In genomic region chr4:168723020-168723419, GRCh38 we compare ENCODE assay signal across 10 cellular contexts.
A peak's percentile ranks its signal among the peaks of the same experiment; 100 is the strongest.
DNase-seq lines count a peak whose midpoint lies in the region; ATAC-seq and TF ChIP-seq lines count a peak whose summit lies in the region.
"Had no signal": no experiment of that assay in that cellular context is flagged by ENCODE, and none has a peak within 500 bp of the region (broad histone marks: within the 10 kb centered on the region; RNA-seq: fewer than 3 reads in every experiment).

No MANE protein-coding gene starts in this region.

- H3K27ac ChIP-seq in fibroblast of lung (ENCODE audit: insufficient read depth, low read length) = peak overlapping the region; percentile 24
- peak overlapping the region; percentile 75 for H3K27ac ChIP-seq in smooth muscle cell (ENCODE audit: low read depth)

- no peaks in the 10 kb centered on the region for H4K20me1 ChIP-seq in fibroblast of lung (ENCODE audit: control insufficient read depth, extremely low read depth, insufficient read depth, low read length)
- no peaks in the 10 kb centered on the region for H4K20me1 ChIP-seq in smooth muscle cell (ENCODE audit: low read depth)

- H3K4me1 ChIP-seq in fibroblast of lung (ENCODE audit: control insufficient read depth, extremely low read depth, insufficient read depth, low read length) = peaks cover 12% of the 10 kb centered on the region
- H3K4me1 ChIP-seq in smooth muscle cell (ENCODE audit: low read depth) = peaks cover 13% of the 10 kb centered on the region

- TF ChIP-seq CTCF in fibroblast of lung (conservative IDR thresholded peaks at IDR 0.05 in 1 of 2, IDR thresholded peaks at IDR 0.05 in 1 of 2; ENCODE audit: low read depth in 1 of 2, low read length in 2 of 2) = no peak
- TF ChIP-seq CTCF in smooth muscle cell (IDR thresholded peaks at IDR 0.05; ENCODE audit: borderline replicate concordance, insufficient read depth, poor library complexity, severe bottlenecking) = no peak

- H3K4me3 ChIP-seq in fibroblast of lung (replicated peaks in 1 of 4; ENCODE audit: control extremely low read depth in 1 of 4, insufficient read depth in 1 of 4, low read depth in 3 of 4, low read length in 4 of 4) (no peak overlapping the region), smooth muscle cell (no peak overlapping the region)

- H3K36me3 ChIP-seq in fibroblast of lung (ENCODE audit: control insufficient read depth, insufficient read depth, low read length) (no peaks in the 10 kb centered on the region), smooth muscle cell (ENCODE audit: low read depth) (peaks cover 17% of the 10 kb centered on the region)

- no peak for ATAC-seq in HG03439 (IDR thresholded peaks at IDR 0.05; ENCODE audit: unreplicated experiment)

- no peaks in the 10 kb centered on the region for H3K79me2 ChIP-seq in fibroblast of lung (ENCODE audit: control insufficient read depth, insufficient read depth, low read length)
- H3K79me2 ChIP-seq in smooth muscle cell (ENCODE audit: low read depth) = peaks cover 83% of the 10 kb centered on the region

- H3K4me2 ChIP-seq in fibroblast of lung (ENCODE audit: extremely low read depth, insufficient read depth, low read length) (peak overlapping the region; percentile 61), smooth muscle cell (peak overlapping the region; percentile 32)

- H2AFZ ChIP-seq in fibroblast of lung (ENCODE audit: low read length) = peak overlapping the region; percentile 38
- H2AFZ ChIP-seq in smooth muscle cell (ENCODE audit: low read depth) = no peak overlapping the region

- peaks cover 21% of the 10 kb centered on the region for H3F3A ChIP-seq in smooth muscle cell (ENCODE audit: low read depth)

- peak; percentile 34 to 81 for DNase-seq in NOMO-1 (lab: John Stamatoyannopoulos, UW; ENCODE audit: unreplicated experiment in 2 of 2)
- no peak for DNase-seq in NOMO-1 treated with dmso at 0.1 percent for 144 hours (lab: John Stamatoyannopoulos, UW; ENCODE audit: unreplicated experiment)
- DNase-seq in RPMI7951 (ENCODE audit: low read depth) = peak; percentile 86
- peak; percentile 76 to 77 for DNase-seq in fibroblast of lung (ENCODE audit: low read depth in 2 of 2)
- no peak for DNase-seq in smooth muscle cell (lab: John Stamatoyannopoulos, UW; ENCODE audit: unreplicated experiment)
- DNase-seq in stimulated activated CD4-positive, alpha-beta T cell treated with anti-CD3 and anti-CD28 coated beads, Interleukin-15, amount 100 ng/mL, for 24 hours = no peak
- no peak for DNase-seq in NCI-H82 (lab: John Stamatoyannopoulos, UW)
- DNase-seq: OCI-M1, trophoblast cell had no signal

- WGBS in smooth muscle cell (ENCODE audit: low lambda C conversion rate) = 80% methylated on average over 3 of the region's 3 CpGs

- H3K27me3 ChIP-seq in fibroblast of lung (ENCODE audit: control insufficient read depth, insufficient read depth, low read length) (no peaks in the 10 kb centered on the region), smooth muscle cell (ENCODE audit: low read depth) (no peaks in the 10 kb centered on the region)

- no peak overlapping the region for H3K9ac ChIP-seq in fibroblast of lung (ENCODE audit: insufficient read depth, low read length)
- no peak overlapping the region for H3K9ac ChIP-seq in smooth muscle cell (ENCODE audit: low read depth)

- no peaks in the 10 kb centered on the region for H3K9me3 ChIP-seq in fibroblast of lung (ENCODE audit: control insufficient read depth, insufficient read depth, low read depth, low read length)
- no peaks in the 10 kb centered on the region for H3K9me3 ChIP-seq in smooth muscle cell (replicated peaks; ENCODE audit: low read depth)

Comparison
In these comparisons a context has a peak if more than half of its experiments do, and no peak if none do; other contexts are left out.
1. DNase-seq: peak in NOMO-1 (2 of 2), RPMI7951 (single experiment) and fibroblast of lung (2 of 2); none in NOMO-1 treated with dmso at 0.1 percent for 144 hours (single experiment), smooth muscle cell (single experiment), stimulated activated CD4-positive, alpha-beta T cell treated with anti-CD3 and anti-CD28 coated beads, Interleukin-15, amount 100 ng/mL, for 24 hours (single experiment) and NCI-H82 (single experiment).